ENCODE assay signal across 7 cellular contexts in the genomic region with DNA sequence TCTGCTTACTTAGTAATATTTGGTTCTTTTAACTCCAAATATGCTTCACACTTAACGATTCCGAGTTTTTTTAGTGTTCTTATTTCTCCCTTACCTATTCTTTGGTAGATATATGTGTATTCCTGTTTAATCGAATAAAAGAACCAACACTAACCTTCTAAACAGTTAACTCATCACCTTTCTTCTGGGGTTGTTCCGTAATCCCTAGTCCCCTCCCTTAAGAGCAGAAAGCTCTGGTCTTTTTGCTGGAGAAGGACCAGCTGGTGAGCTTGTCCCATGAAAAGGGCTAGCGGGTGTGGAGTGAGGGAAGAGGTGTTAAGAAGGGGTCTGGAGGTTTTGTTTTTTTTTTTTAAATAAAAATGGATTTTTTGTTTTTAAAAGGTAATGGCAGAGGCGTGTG. TPM values are rescaled to one million over a fixed set of nuclear protein-coding genes. Genes with fewer than 3 reads are reported as not detected.
DNase-seq lines count a peak whose midpoint lies in the region; ATAC-seq, FAIRE-seq and TF ChIP-seq lines count a peak whose summit lies in the region.
"Not testable (repeated sequence)": the region's sequence is repeated elsewhere in the genome, so short reads cannot be mapped to it uniquely, and the experiment has no call there.

No MANE protein-coding gene starts in this region.

- not testable (repeated sequence) for H3K27me3 ChIP-seq in keratinocyte (ENCODE audit: control insufficient read depth, extremely low read depth, insufficient read depth, low read length); parathyroid adenoma (ENCODE audit: control insufficient read depth, insufficient read depth, low read length)

- ATAC-seq in GM18873 (IDR thresholded peaks at IDR 0.05; ENCODE audit: low FRiP score, unreplicated experiment) (peak; percentile 42), HG03354 (IDR thresholded peaks at IDR 0.05; ENCODE audit: poor library complexity, severe bottlenecking, unreplicated experiment) (peak; percentile 46), T-helper 17 cell (peak; percentile 25)

- peak overlapping the region; percentile 88 for H3K27ac Mint-ChIP-seq in T-helper 17 cell

- H3K36me3 ChIP-seq in keratinocyte (ENCODE audit: control insufficient read depth in 2 of 2, extremely low read depth in 1 of 2, insufficient read depth in 2 of 2, low read length in 2 of 2); parathyroid adenoma (ENCODE audit: control insufficient read depth, insufficient read depth, low read length): not testable (repeated sequence)

- H4K20me1 ChIP-seq in keratinocyte (ENCODE audit: control insufficient read depth, extremely low read depth, insufficient read depth, low read length) = not testable (repeated sequence)

- not testable (repeated sequence) for FAIRE-seq in keratinocyte (lab: Jason Lieb, UNC)

- H3K9me3 ChIP-seq in T-helper 17 cell (ENCODE audit: control insufficient read depth, low read length, poor library complexity, severe bottlenecking); keratinocyte (ENCODE audit: control insufficient read depth, low read depth, low read length); parathyroid adenoma (ENCODE audit: control insufficient read depth, low read length): not testable (repeated sequence)

- H3K9me1 ChIP-seq in keratinocyte (ENCODE audit: control insufficient read depth, extremely low read depth, insufficient read depth, low read length) = not testable (repeated sequence)

- not testable (repeated sequence) for H3K27ac ChIP-seq in coronary artery; keratinocyte (ENCODE audit: control insufficient read depth, insufficient read depth, low read length); parathyroid adenoma

- H2AFZ ChIP-seq in keratinocyte (ENCODE audit: control insufficient read depth, low read length) = not testable (repeated sequence)
- H2AFZ ChIP-seq in parathyroid adenoma = peak overlapping the region; percentile 87

- H3K79me2 ChIP-seq in keratinocyte (ENCODE audit: control insufficient read depth, insufficient read depth, low read length); parathyroid adenoma: not testable (repeated sequence)

- dilution Hi-C loops in keratinocyte (cut with MboI; ENCODE audit: extremely low pct_ligation_motif_present, low sequenced_read_pairs) = not testable (repeated sequence)

- not testable (repeated sequence) for H3K9ac ChIP-seq in keratinocyte (ENCODE audit: control insufficient read depth, extremely low read depth, insufficient read depth, low read length); parathyroid adenoma

- TF ChIP-seq CTCF in HFF-Myc (IDR thresholded peaks at IDR 0.05; ENCODE audit: low read depth, low read length, missing control alignments); coronary artery (IDR thresholded peaks at IDR 0.05); keratinocyte (optimal IDR thresholded peaks at IDR 0.05 in 1 of 3, IDR thresholded peaks at IDR 0.05 in 1 of 3, conservative IDR thresholded peaks at IDR 0.05 in 1 of 3; ENCODE audit: extremely low read depth in 1 of 3, insufficient read depth in 2 of 3, low read length in 3 of 3); parathyroid adenoma (IDR thresholded peaks at IDR 0.05): not testable (repeated sequence)

- H3K4me3 Mint-ChIP-seq in T-helper 17 cell = peak overlapping the region; percentile 92

- H3K27me3 Mint-ChIP-seq in T-helper 17 cell = not testable (repeated sequence)

- not testable (repeated sequence) for H3K4me1 Mint-ChIP-seq in T-helper 17 cell

- DNase-seq in HFF-Myc (ENCODE audit: extremely low read depth, low read depth); T-helper 17 cell; coronary artery (ENCODE audit: low spot score); keratinocyte (ENCODE audit: low read depth, low spot score): not testable (repeated sequence)

- H3K4me3 ChIP-seq in HFF-Myc (replicated peaks; ENCODE audit: low read depth, low read length) = peak overlapping the region; percentile 52
- peak overlapping the region; percentile 86 for H3K4me3 ChIP-seq in coronary artery
- H3K4me3 ChIP-seq in keratinocyte (ENCODE audit: control insufficient read depth in 2 of 3, extremely low read depth in 1 of 3, insufficient read depth in 2 of 3, low read depth in 1 of 3, low read length in 3 of 3); parathyroid adenoma (ENCODE audit: low read depth, low read length): not testable (repeated sequence)

- H3K4me2 ChIP-seq in keratinocyte (ENCODE audit: control insufficient read depth, extremely low read depth, insufficient read depth, low read depth, low read length) = peak overlapping the region; percentile 32
- H3K4me2 ChIP-seq in parathyroid adenoma (ENCODE audit: low read length) = not testable (repeated sequence)

- not testable (repeated sequence) for H3K36me3 Mint-ChIP-seq in T-helper 17 cell (ENCODE audit: low read depth)

- not testable (repeated sequence) for H3K4me1 ChIP-seq in keratinocyte (ENCODE audit: control insufficient read depth, extremely low read depth, insufficient read depth, low read length); parathyroid adenoma

RNA-seq across cellular contexts. Expression of gene THOC3, which starts 0.3 kb away (rescaled TPM):
- 100 to 1,000 TPM in 1 of 2 donors, 10 to 100 TPM in 1; 71.5 to 120 TPM for total RNA-seq in T-helper 17 cell
- 167 to 194 TPM (median 189 TPM) in 3 replicates for polyA plus RNA-seq in keratinocyte
- polyA plus RNA-seq in keratinocyte (2011; ENCODE audit: low read depth) = 30.9 TPM
- 197 and 232 TPM in 2 replicates for polyA plus RNA-seq in keratinocyte (2011; cell fraction: cytosol; rRNA removed)
- polyA plus RNA-seq in keratinocyte (2011; cell fraction: nucleus; rRNA removed) = 107 and 140 TPM in 2 replicates
- 67.7 and 85.5 TPM in 2 replicates for polyA plus RNA-seq in keratinocyte (2012; ENCODE audit: low replicate concordance)
- polyA minus RNA-seq in keratinocyte = 55.7 to 240 TPM (median 139 TPM) in 3 replicates
- 75.2 TPM for polyA minus RNA-seq in keratinocyte (2011; cell fraction: cytosol; rRNA and poly(A)+ RNA removed)
- polyA minus RNA-seq in keratinocyte (2011; cell fraction: nucleus; rRNA and poly(A)+ RNA removed) = 31.5 and 73.3 TPM in 2 replicates
